Comparison of ENCODE assay signal across 11 cellular contexts in the genomic region with DNA sequence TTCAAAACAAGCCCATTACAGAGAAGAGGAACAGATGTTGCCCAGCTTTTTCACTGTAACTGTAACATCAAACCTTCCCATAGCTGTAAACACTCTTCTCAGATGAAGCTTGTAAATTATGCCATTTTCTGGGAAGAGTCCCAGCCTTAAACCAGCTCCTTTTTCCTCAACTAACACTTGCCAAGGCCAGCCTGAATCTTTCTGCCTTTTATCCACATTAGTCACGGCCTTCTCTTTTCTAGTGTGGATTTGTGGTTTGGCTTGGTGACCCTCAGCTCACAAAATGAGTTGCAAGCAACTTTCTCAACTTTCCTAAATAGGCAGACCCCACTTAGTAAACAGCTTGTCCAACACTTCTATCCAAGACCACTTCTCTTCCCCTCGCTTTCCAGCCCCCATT.
DNase-seq lines count a peak whose midpoint lies in the region; ATAC-seq, FAIRE-seq and TF ChIP-seq lines count a peak whose summit lies in the region.
"Had no signal": no experiment of that assay in that cellular context is flagged by ENCODE, and none has a peak within 500 bp of the region (broad histone marks: within the 10 kb centered on the region; RNA-seq: fewer than 3 reads in every experiment).

No MANE protein-coding gene starts in this region.

- H3K4me3 Mint-ChIP-seq in activated T-helper 17 cell treated with anti-CD3 and anti-CD28 coated beads, Interleukin-2, amount 50 U/mL, for 72 hours = no peak overlapping the region
- peak overlapping the region; percentile 3 for H3K4me3 Mint-ChIP-seq in stimulated activated memory B cell treated with anti-CD40 and anti-IgM and Interleukin-4, amounts not matched to agents 10 μg/mL and 1 μg/mL and 100 μg/mL, for 72 hours

- intact Hi-C loops in left cardiac atrium (cut with DNase I) = no loop called here

- no peak for TF ChIP-seq POLR2A in H54 (IDR thresholded peaks at IDR 0.05; ENCODE audit: low read depth, low read length)

- DNase-seq in H54 (ENCODE audit: insufficient read length, low spot score) = peak; percentile 42
- DNase-seq in left cardiac atrium = no peak
- DNase-seq in NCI-H2029 (lab: John Stamatoyannopoulos, UW) = no peak
- no peak for DNase-seq in activated CD4-positive, alpha-beta T cell treated with anti-CD3 and anti-CD28 coated beads, Interleukin-2, amount 50 U/mL, for 48 hours
- no peak for DNase-seq in superior temporal gyrus (ENCODE audit: extremely low spot score)
- DNase-seq: activated CD4-positive, alpha-beta T cell treated with anti-CD3 and anti-CD28 coated beads for 1 hour; effector CD8-positive, alpha-beta T cell; psoas muscle had no signal

- no peaks in the 10 kb centered on the region for H3K36me3 Mint-ChIP-seq in activated T-helper 17 cell treated with anti-CD3 and anti-CD28 coated beads, Interleukin-2, amount 50 U/mL, for 72 hours (ENCODE audit: low read depth)
- peaks cover 6% of the 10 kb centered on the region for H3K36me3 Mint-ChIP-seq in stimulated activated memory B cell treated with anti-CD40 and anti-IgM and Interleukin-4, amounts not matched to agents 10 μg/mL and 1 μg/mL and 100 μg/mL, for 72 hours

- no peak for ATAC-seq in activated T-helper 17 cell treated with anti-CD3 and anti-CD28 coated beads, Interleukin-2, amount 50 U/mL, for 72 hours (replicated peaks)
- peak; percentile 44 to 53 for ATAC-seq in left cardiac atrium
- ATAC-seq in stimulated activated memory B cell treated with anti-CD40 and anti-IgM and Interleukin-4, amounts not matched to agents 10 μg/mL and 1 μg/mL and 100 μg/mL, for 72 hours = no peak
- ATAC-seq in GM18867 (IDR thresholded peaks at IDR 0.05; ENCODE audit: unreplicated experiment) = no peak

- no peak for FAIRE-seq in H54 (lab: Jason Lieb, UNC)

- H3K27me3 Mint-ChIP-seq in activated T-helper 17 cell treated with anti-CD3 and anti-CD28 coated beads, Interleukin-2, amount 50 U/mL, for 72 hours = no peaks in the 10 kb centered on the region
- H3K27me3 Mint-ChIP-seq in stimulated activated memory B cell treated with anti-CD40 and anti-IgM and Interleukin-4, amounts not matched to agents 10 μg/mL and 1 μg/mL and 100 μg/mL, for 72 hours = no peaks in the 10 kb centered on the region

- H3K27ac Mint-ChIP-seq in activated T-helper 17 cell treated with anti-CD3 and anti-CD28 coated beads, Interleukin-2, amount 50 U/mL, for 72 hours = peak overlapping the region; percentile 45
- H3K27ac Mint-ChIP-seq in stimulated activated memory B cell treated with anti-CD40 and anti-IgM and Interleukin-4, amounts not matched to agents 10 μg/mL and 1 μg/mL and 100 μg/mL, for 72 hours = peak overlapping the region; percentile 96

- peaks cover 12% of the 10 kb centered on the region for H3K4me1 Mint-ChIP-seq in activated T-helper 17 cell treated with anti-CD3 and anti-CD28 coated beads, Interleukin-2, amount 50 U/mL, for 72 hours
- peaks cover 60% of the 10 kb centered on the region for H3K4me1 Mint-ChIP-seq in stimulated activated memory B cell treated with anti-CD40 and anti-IgM and Interleukin-4, amounts not matched to agents 10 μg/mL and 1 μg/mL and 100 μg/mL, for 72 hours

- no peaks in the 10 kb centered on the region for H3K9me3 Mint-ChIP-seq in activated T-helper 17 cell treated with anti-CD3 and anti-CD28 coated beads, Interleukin-2, amount 50 U/mL, for 72 hours
- no peaks in the 10 kb centered on the region for H3K9me3 Mint-ChIP-seq in stimulated activated memory B cell treated with anti-CD40 and anti-IgM and Interleukin-4, amounts not matched to agents 10 μg/mL and 1 μg/mL and 100 μg/mL, for 72 hours

Comparison
In these comparisons a context has a peak if more than half of its experiments do, and no peak if none do; other contexts are left out.
1. ATAC-seq: peak in left cardiac atrium (2 of 2); none in activated T-helper 17 cell treated with anti-CD3 and anti-CD28 coated beads, Interleukin-2, amount 50 U/mL, for 72 hours (single experiment), stimulated activated memory B cell treated with anti-CD40 and anti-IgM and Interleukin-4, amounts not matched to agents 10 μg/mL and 1 μg/mL and 100 μg/mL, for 72 hours (single experiment) and GM18867 (single experiment).